Comparison of ENCODE assay signal across 11 cellular contexts in genomic region chr3:125045965-125046364, GRCh38. TPM values are rescaled to one million over a fixed set of nuclear protein-coding genes. Genes with fewer than 3 reads are reported as not detected.
DNase-seq lines count a peak whose midpoint lies in the region; ATAC-seq and TF ChIP-seq lines count a peak whose summit lies in the region.
"Had no signal": no experiment of that assay in that cellular context is flagged by ENCODE, and none has a peak within 500 bp of the region (broad histone marks: within the 10 kb centered on the region; RNA-seq: fewer than 3 reads in every experiment).

No MANE protein-coding gene starts in this region.

- no peaks in the 10 kb centered on the region for H3K36me3 Mint-ChIP-seq in natural killer cell

- in situ Hi-C loops in GM23248 (cut with MboI): no loop called here

- no peaks in the 10 kb centered on the region for H3K9me3 Mint-ChIP-seq in natural killer cell
- H3K9me3 Mint-ChIP-seq: activated T-helper 17 cell treated with anti-CD3 and anti-CD28 coated beads, Interleukin-2, amount 50 U/mL, for 72 hours; nephron had no signal

- 2% methylated on average over 2 of the region's 2 CpGs for WGBS in GM23248 (ENCODE audit: low coverage in 1 of 2, low lambda C conversion rate in 2 of 2, missing lambda C conversion rate in 2 of 2), 2 experiments
- 0% methylated on average over 2 of the region's 2 CpGs for WGBS in smooth muscle cell (ENCODE audit: low lambda C conversion rate)

- H2AFZ ChIP-seq in GM23248 (no peak overlapping the region), smooth muscle cell (ENCODE audit: low read depth) (no peak overlapping the region)

- H4K20me1 ChIP-seq in GM23248 (ENCODE audit: insufficient read depth) (peaks cover 24% of the 10 kb centered on the region), smooth muscle cell (ENCODE audit: low read depth) (peaks cover 86% of the 10 kb centered on the region)

- H3K27ac ChIP-seq in GM23248 (peak overlapping the region; percentile 39; the same call in 1 of the 2 replicates), SJSA1 (no peak overlapping the region; the same call in 1 of the 2 replicates), smooth muscle cell (ENCODE audit: low read depth) (peak overlapping the region; percentile 35)

- peaks cover 83% of the 10 kb centered on the region for H3K4me1 ChIP-seq in GM23248 (ENCODE audit: insufficient read depth)
- H3K4me1 ChIP-seq in SJSA1 (replicated peaks): peaks cover 40% of the 10 kb centered on the region
- H3K4me1 ChIP-seq in smooth muscle cell (ENCODE audit: low read depth): peaks cover 44% of the 10 kb centered on the region

- H3K9me3 ChIP-seq in GM23248 (ENCODE audit: low read depth): no peaks in the 10 kb centered on the region
- no peaks in the 10 kb centered on the region for H3K9me3 ChIP-seq in SJSA1 (replicated peaks)
- no peaks in the 10 kb centered on the region for H3K9me3 ChIP-seq in smooth muscle cell (replicated peaks; ENCODE audit: low read depth)

- intact Hi-C loops in natural killer cell (cut with micrococcal nuclease): no loop called here

- DNase-seq in GM23248: peak; percentile 86
- DNase-seq in SJSA1 (ENCODE audit: low read depth in 1 of 2, low spot score in 2 of 2): peak; percentile 59 to 76
- peak; percentile 46 for DNase-seq in fibroblast of gingiva (ENCODE audit: low read depth)
- no peak for DNase-seq in smooth muscle cell (lab: John Stamatoyannopoulos, UW; ENCODE audit: unreplicated experiment)
- DNase-seq in SIG-M5 (lab: John Stamatoyannopoulos, UW): no peak
- no peak for DNase-seq in natural killer cell
- DNase-seq: activated CD4-positive, alpha-beta T cell treated with anti-CD3 and anti-CD28 coated beads for 1 hour; dermis blood vessel endothelial cell had no signal

- H3K27me3 ChIP-seq in GM23248 (replicated peaks; ENCODE audit: insufficient read depth) (no peaks in the 10 kb centered on the region), SJSA1 (replicated peaks) (no peaks in the 10 kb centered on the region; the same call in 1 of the 2 replicates), smooth muscle cell (ENCODE audit: low read depth) (no peaks in the 10 kb centered on the region)

- peak; percentile 24 for TF ChIP-seq CTCF in smooth muscle cell (IDR thresholded peaks at IDR 0.05; ENCODE audit: borderline replicate concordance, insufficient read depth, poor library complexity, severe bottlenecking)
- TF ChIP-seq CTCF in natural killer cell (IDR thresholded peaks at IDR 0.05): no peak

- no peaks in the 10 kb centered on the region for H3K27me3 Mint-ChIP-seq in natural killer cell (ENCODE audit: low read depth in 2 of 2)
- H3K27me3 Mint-ChIP-seq: activated T-helper 17 cell treated with anti-CD3 and anti-CD28 coated beads, Interleukin-2, amount 50 U/mL, for 72 hours had no signal

- H3K79me2 ChIP-seq in GM23248 (ENCODE audit: insufficient read depth) (peaks cover 100% of the 10 kb centered on the region), smooth muscle cell (ENCODE audit: low read depth) (peaks cover 95% of the 10 kb centered on the region)

- H3K36me3 ChIP-seq in GM23248 (ENCODE audit: low read depth) (peaks cover 40% of the 10 kb centered on the region), SJSA1 (peaks cover 63% of the 10 kb centered on the region), smooth muscle cell (ENCODE audit: low read depth) (no peaks in the 10 kb centered on the region)

- H3K4me3 ChIP-seq in GM23248: peak overlapping the region; percentile 6; the same call in 1 of the 2 replicates
- no peak overlapping the region for H3K4me3 ChIP-seq in SJSA1
- H3K4me3 ChIP-seq in smooth muscle cell: no peak overlapping the region

- H3K4me1 Mint-ChIP-seq in natural killer cell: peaks cover 20 to 54% of the 10 kb centered on the region in 2 donors

- peaks cover 90% of the 10 kb centered on the region for H3F3A ChIP-seq in GM23248 (ENCODE audit: insufficient read depth)
- peaks cover 27% of the 10 kb centered on the region for H3F3A ChIP-seq in smooth muscle cell (ENCODE audit: low read depth)

- H3K4me2 ChIP-seq in GM23248 (ENCODE audit: unreplicated experiment) (peak overlapping the region; percentile 69), smooth muscle cell (peak overlapping the region; percentile 20)

- no peak overlapping the region for H3K27ac Mint-ChIP-seq in natural killer cell
- H3K27ac Mint-ChIP-seq: activated T-helper 17 cell treated with anti-CD3 and anti-CD28 coated beads, Interleukin-2, amount 50 U/mL, for 72 hours; nephron had no signal

- peak overlapping the region; percentile 15; the same call in 1 of the 2 replicates for H3K9ac ChIP-seq in GM23248
- H3K9ac ChIP-seq in smooth muscle cell (ENCODE audit: low read depth): no peak overlapping the region

- no peak overlapping the region for H3K4me3 Mint-ChIP-seq in natural killer cell
- H3K4me3 Mint-ChIP-seq: activated T-helper 17 cell treated with anti-CD3 and anti-CD28 coated beads, Interleukin-2, amount 50 U/mL, for 72 hours; nephron had no signal

- no peak for ATAC-seq in natural killer cell
- ATAC-seq in HG03469 (IDR thresholded peaks at IDR 0.05; ENCODE audit: unreplicated experiment): no peak
- ATAC-seq: activated T-helper 17 cell treated with anti-CD3 and anti-CD28 coated beads, Interleukin-2, amount 50 U/mL, for 72 hours had no signal

- H3K9me2 ChIP-seq in GM23248 (ENCODE audit: insufficient read depth): no peaks in the 10 kb centered on the region

RNA-seq across cellular contexts. Expression of gene HEG1, which starts 9.8 kb away (rescaled TPM):
- 116 and 137 TPM in 2 replicates for total RNA-seq in GM23248 (2014; rRNA removed; shearing (Covaris generic))
- polyA plus RNA-seq in GM23248 (2016; fragmentation: Nextera tagmentation; extraction: Ambion mirVana): 32.0 and 32.1 TPM in 2 replicates
- 21.6 and 24.0 TPM in 2 replicates for total RNA-seq in SJSA1 (2014; rRNA removed; shearing (Covaris generic))
- 43.5 and 50.3 TPM in 2 replicates for total RNA-seq in smooth muscle cell
- 28.0 and 32.8 TPM in 2 replicates for polyA plus RNA-seq in smooth muscle cell
- 10 to 100 TPM; 52.1 to 83.5 (median 68.1) TPM for total RNA-seq in natural killer cell

Comparison
In these comparisons a context has a peak if more than half of its experiments do, and no peak if none do; other contexts are left out.
1. DNase-seq: peak in GM23248 (single experiment), SJSA1 (2 of 2) and fibroblast of gingiva (single experiment); none in smooth muscle cell (single experiment), SIG-M5 (single experiment) and natural killer cell (single experiment).